In the genomic region with DNA sequence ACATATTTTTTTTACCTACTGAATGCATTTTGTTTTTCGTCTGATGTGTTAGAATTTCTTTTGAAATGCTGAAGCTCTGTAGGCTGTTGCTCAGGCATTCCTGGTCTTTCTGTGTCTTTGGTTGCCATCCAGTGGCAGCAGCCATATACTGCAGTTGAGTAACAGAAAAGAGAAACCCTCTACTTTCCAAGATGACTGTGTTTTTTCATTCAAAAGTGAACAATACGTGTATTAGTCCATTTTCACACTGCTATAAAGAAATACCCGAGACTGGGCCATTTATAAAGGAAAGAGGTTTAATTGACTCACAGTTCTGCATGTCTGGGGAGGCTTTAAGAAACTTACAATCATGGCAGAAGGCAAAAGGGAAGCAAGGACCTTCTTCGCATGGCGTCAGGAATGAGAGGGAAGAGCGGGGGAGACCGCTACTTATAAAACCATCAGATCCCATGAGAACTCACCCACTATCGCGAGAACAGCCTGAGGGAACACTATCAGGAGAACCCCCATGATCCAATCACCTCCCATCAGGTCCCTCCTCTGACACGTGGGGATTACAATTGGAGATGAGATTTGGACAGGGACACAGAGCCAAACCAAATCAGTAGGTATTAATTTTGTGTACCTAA, we compare ENCODE assay signal across 7 cellular contexts. TPM values are rescaled to one million over a fixed set of nuclear protein-coding genes. Genes with fewer than 3 reads are reported as not detected.
DNase-seq lines count a peak whose midpoint lies in the region; ATAC-seq and TF ChIP-seq lines count a peak whose summit lies in the region.

No MANE protein-coding gene starts in this region.

- ATAC-seq in HG03045 (IDR thresholded peaks at IDR 0.05; ENCODE audit: unreplicated experiment), result peak; percentile 41
- ATAC-seq in lower lobe of right lung, result peak; percentile 70 to 72

- TF ChIP-seq CTCF in GM10266 (IDR thresholded peaks at IDR 0.05; ENCODE audit: control insufficient read depth, insufficient read depth, low read depth, missing control alignments), result peak; percentile 85
- TF ChIP-seq CTCF in lower lobe of right lung (IDR thresholded peaks at IDR 0.05), result peak; percentile 78

- no peak overlapping the region for H3K4me3 ChIP-seq in lower lobe of right lung

- H3K27me3 ChIP-seq in lower lobe of right lung (ENCODE audit: low read depth), result peaks cover 9% of the 10 kb centered on the region

- intact Hi-C loops in lower lobe of right lung (cut with DNase I), result no loop called here

- no peaks in the 10 kb centered on the region for H3K36me3 ChIP-seq in lower lobe of right lung

- H3K4me1 ChIP-seq in lower lobe of right lung, result peaks cover 8% of the 10 kb centered on the region

- peak; percentile 60 for DNase-seq in GM10266 (ENCODE audit: extremely low spot score)
- peak; percentile 50 for DNase-seq in NCI-H446 treated with DMSO at 0.1 percent for 48 hours (lab: John Stamatoyannopoulos, UW)
- peak; percentile 28 to 34 for DNase-seq in activated CD4-positive, alpha-beta T cell treated with anti-CD3 and anti-CD28 coated beads for 24 hours (ENCODE audit: low read depth in 2 of 2)
- DNase-seq in dermis blood vessel endothelial cell, result peak; percentile 79
- no peak for DNase-seq in lower lobe of right lung
- peak; percentile 56 for DNase-seq in stimulated activated CD8-positive, alpha-beta memory T cell treated with anti-CD3 and anti-CD28 coated beads, Interleukin-4, amount 100 ng/mL, for 48 hours

- no peak overlapping the region for H3K27ac ChIP-seq in lower lobe of right lung

- H3K9me3 ChIP-seq in lower lobe of right lung, result no peaks in the 10 kb centered on the region

RNA-seq across cellular contexts. Expression of gene GOLGA8B, which starts 4.7 kb away (rescaled TPM):
- total RNA-seq in dermis blood vessel endothelial cell (7.1 and 28.6 TPM in 2 replicates), lower lobe of right lung (55.5 TPM)
